8 cellular contexts compared by ENCODE assay signal in the genomic region with DNA sequence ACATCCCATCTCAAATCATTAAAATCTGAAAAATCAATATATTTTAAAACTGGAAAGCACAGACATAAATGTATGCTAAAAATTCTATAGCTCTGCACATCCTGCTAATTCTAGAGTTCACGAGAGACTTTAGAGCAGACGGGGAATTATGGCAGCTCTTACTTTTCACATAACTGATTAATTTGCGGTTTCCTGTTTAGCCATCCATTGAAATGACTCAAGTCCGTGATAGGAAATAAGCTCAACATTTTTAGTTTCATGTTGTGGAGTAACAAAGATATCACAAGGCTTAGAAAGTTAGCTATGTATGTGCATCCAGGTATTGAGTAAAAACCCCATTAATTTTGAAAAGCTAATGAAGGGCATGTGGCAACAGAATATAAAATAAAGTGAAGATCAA.
A peak's percentile ranks its signal among the peaks of the same experiment; 100 is the strongest.
DNase-seq lines count a peak whose midpoint lies in the region; ATAC-seq, FAIRE-seq and TF ChIP-seq lines count a peak whose summit lies in the region.

No MANE protein-coding gene starts in this region.

- H3K9me3 Mint-ChIP-seq in CD4-positive, alpha-beta T cell = no peaks in the 10 kb centered on the region

- no peak overlapping the region for H3K4me3 Mint-ChIP-seq in CD4-positive, alpha-beta T cell

- H3K27ac Mint-ChIP-seq in CD4-positive, alpha-beta T cell = no peak overlapping the region

- ATAC-seq in GM18517 (IDR thresholded peaks at IDR 0.05; ENCODE audit: unreplicated experiment) (peak; percentile 61), HG02943 (IDR thresholded peaks at IDR 0.05; ENCODE audit: low read depth, unreplicated experiment) (peak; percentile 84), mucosa of descending colon (no peak)
- no peak for ATAC-seq in CD4-positive, alpha-beta T cell (ENCODE audit: poor library complexity)

- peak; percentile 97 for FAIRE-seq in RCC 7860 (lab: Jason Lieb, UNC)

- CTCF ChIA-PET in CD4-positive, alpha-beta T cell (lab: Charles Lee) = no interaction called here

- H3K27me3 Mint-ChIP-seq in CD4-positive, alpha-beta T cell = peaks cover 2% of the 10 kb centered on the region

- TF ChIP-seq CTCF in fibroblast of pulmonary artery (IDR thresholded peaks at IDR 0.05; ENCODE audit: low read length, missing control alignments) (no peak), mucosa of descending colon (IDR thresholded peaks at IDR 0.05) (no peak)
- TF ChIP-seq CTCF in CD4-positive, alpha-beta T cell (IDR thresholded peaks at IDR 0.05) = no peak

- H3K4me1 ChIP-seq in mucosa of descending colon (ENCODE audit: low read depth) = no peaks in the 10 kb centered on the region

- no peak overlapping the region for H3K4me3 ChIP-seq in fibroblast of pulmonary artery (replicated peaks; ENCODE audit: low read depth, low read length)
- no peak overlapping the region for H3K4me3 ChIP-seq in mucosa of descending colon

- H3K9me3 ChIP-seq in CD4-positive, alpha-beta T cell (ENCODE audit: control insufficient read depth, low read length) = no peaks in the 10 kb centered on the region
- no peaks in the 10 kb centered on the region for H3K9me3 ChIP-seq in mucosa of descending colon

- no peaks in the 10 kb centered on the region for H3K36me3 ChIP-seq in mucosa of descending colon (ENCODE audit: low read depth)

- POLR2A ChIA-PET in CD4-positive, alpha-beta T cell (lab: Charles Lee) = interaction anchor here (0.9 kb wide), 1 partner anchor 24 kb away, joined by 3 read pairs; no protein-coding TSS in a partner anchor

- H3K36me3 Mint-ChIP-seq in CD4-positive, alpha-beta T cell (ENCODE audit: low read depth) = no peaks in the 10 kb centered on the region

- DNase-seq in RCC 7860 (ENCODE audit: low spot score) (peak; percentile 86), fibroblast of pulmonary artery (ENCODE audit: low read depth) (peak; percentile 71), NCI-H2107 (lab: John Stamatoyannopoulos, UW) (no peak), NCI-H2171 (lab: John Stamatoyannopoulos, UW) (no peak), mucosa of descending colon (no peak)
- no peak for DNase-seq in CD4-positive, alpha-beta T cell

- H3K27me3 ChIP-seq in CD4-positive, alpha-beta T cell (ENCODE audit: control insufficient read depth, insufficient read depth, low read length) = no peaks in the 10 kb centered on the region

- H3K4me1 Mint-ChIP-seq in CD4-positive, alpha-beta T cell (ENCODE audit: low read depth) = no peaks in the 10 kb centered on the region

- H3K27ac ChIP-seq in CD4-positive, alpha-beta T cell (ENCODE audit: low read depth, low read length) = no peak overlapping the region

- intact Hi-C loops in CD4-positive, alpha-beta T cell (cut with DNase I, micrococcal nuclease) = no loop called here
- intact Hi-C loops in mucosa of descending colon (cut with DNase I, micrococcal nuclease) = no loop called here

Comparison
In these comparisons a context has a peak if more than half of its experiments do, and no peak if none do; other contexts are left out.
1. ATAC-seq: peak in GM18517 (single experiment) and HG02943 (single experiment); none in CD4-positive, alpha-beta T cell (single experiment) and mucosa of descending colon (single experiment).
2. DNase-seq: peak in RCC 7860 (single experiment) and fibroblast of pulmonary artery (single experiment); none in NCI-H2107 (single experiment), NCI-H2171 (single experiment), CD4-positive, alpha-beta T cell (0 of 10) and mucosa of descending colon (0 of 3).